ENCODE assay signal across 8 cellular contexts in genomic region chr7:21429021-21429420, GRCh38. TPM values are rescaled to one million over a fixed set of nuclear protein-coding genes. Genes with fewer than 3 reads are reported as not detected.
DNase-seq lines count a peak whose midpoint lies in the region; ATAC-seq, FAIRE-seq and TF ChIP-seq lines count a peak whose summit lies in the region.

No MANE protein-coding gene starts in this region.

- H3K79me2 ChIP-seq in trophoblast cell (ENCODE audit: control insufficient read depth, insufficient read depth, low read length, poor library complexity): peaks cover 3% of the 10 kb centered on the region

- H3K4me2 ChIP-seq in trophoblast cell (ENCODE audit: low read length): no peak overlapping the region

- no peaks in the 10 kb centered on the region for H3K27me3 ChIP-seq in iPS-15b (ENCODE audit: control insufficient read depth, insufficient read depth, low read length)
- no peaks in the 10 kb centered on the region for H3K27me3 ChIP-seq in subcutaneous abdominal adipose tissue (ENCODE audit: control insufficient read depth in 5 of 5, insufficient read depth in 4 of 5, low read length in 5 of 5)
- H3K27me3 ChIP-seq in trophoblast cell (ENCODE audit: insufficient read depth, low read length): no peaks in the 10 kb centered on the region

- H2BK12ac ChIP-seq in trophoblast cell (ENCODE audit: low read length): no peak overlapping the region

- no peak for TF ChIP-seq CTCF in activated B cell treated with CpG ODN at 0.5 μM for 24 hours (IDR thresholded peaks at IDR 0.05)

- peaks cover 21% of the 10 kb centered on the region for H3K4me1 ChIP-seq in iPS-15b (ENCODE audit: control insufficient read depth, insufficient read depth, low read length)
- peaks cover 3 to 24% (median 15%) of the 10 kb centered on the region in 5 donors for H3K4me1 ChIP-seq in subcutaneous abdominal adipose tissue (ENCODE audit: control insufficient read depth in 5 of 5, insufficient read depth in 5 of 5, low read length in 5 of 5)
- peaks cover 3 to 5% of the 10 kb centered on the region in 2 experiments for H3K4me1 ChIP-seq in trophoblast cell (ENCODE audit: control insufficient read depth in 1 of 2, insufficient read depth in 2 of 2, low read length in 2 of 2)

- peak overlapping the region; percentile 80 for H3K4me3 ChIP-seq in iPS-15b (ENCODE audit: low read depth, low read length)
- peak overlapping the region in 4 of 5 donors; percentile 70 to 87 (median 78) for H3K4me3 ChIP-seq in subcutaneous abdominal adipose tissue (ENCODE audit: low read depth in 1 of 5, low read length in 5 of 5)
- H3K4me3 ChIP-seq in trophoblast cell (ENCODE audit: low read depth, low read length): no peak overlapping the region

- POLR2A ChIA-PET in activated B cell treated with CpG ODN at 0.5 μM for 24 hours (lab: Charles Lee): interaction anchor here (1.4 kb wide), 1 partner anchor 76 kb away, joined by 3 read pairs; no protein-coding TSS in a partner anchor

- H2BK120ac ChIP-seq in trophoblast cell (ENCODE audit: insufficient read depth, low read length, poor library complexity): no peak overlapping the region

- peaks cover 62% of the 10 kb centered on the region for H3K4me1 Mint-ChIP-seq in activated T-cell treated with anti-CD3 and anti-CD28 coated beads, Interleukin-2, amount 50 U/mL, for 24 hours (ENCODE audit: low read depth)
- peaks cover 65% of the 10 kb centered on the region for H3K4me1 Mint-ChIP-seq in activated B cell treated with CpG ODN at 0.5 μM for 24 hours

- no peak overlapping the region for H2AK5ac ChIP-seq in trophoblast cell (ENCODE audit: low read length)

- no peak overlapping the region for H3K18ac ChIP-seq in trophoblast cell (ENCODE audit: low read length)

- no peak overlapping the region for H4K91ac ChIP-seq in trophoblast cell (ENCODE audit: low read depth, low read length)

- no CpG with 5 or more reads among the region's 3 CpGs for WGBS in trophoblast cell (ENCODE audit: extremely low coverage, insufficient coverage, insufficient read length)

- H4K8ac ChIP-seq in trophoblast cell (ENCODE audit: low read depth, low read length): no peak overlapping the region

- no peak for TF ChIP-seq POLR2A in GM12892 (IDR thresholded peaks at IDR 0.05; ENCODE audit: low read depth, low read length)

- CTCF ChIA-PET in activated B cell treated with CpG ODN at 0.5 μM for 24 hours (lab: Charles Lee): interaction anchor here (1.8 kb wide), 1 partner anchor 172 kb away, joined by 6 read pairs; no protein-coding TSS in a partner anchor

- no peaks in the 10 kb centered on the region for H3K9me3 Mint-ChIP-seq in activated T-cell treated with anti-CD3 and anti-CD28 coated beads, Interleukin-2, amount 50 U/mL, for 24 hours
- H3K9me3 Mint-ChIP-seq in activated B cell treated with CpG ODN at 0.5 μM for 24 hours: no peaks in the 10 kb centered on the region

- no peak overlapping the region for H3K23ac ChIP-seq in trophoblast cell (ENCODE audit: low read length)

- no peak for FAIRE-seq in GM12892 (lab: Jason Lieb, UNC)

- H3K4ac ChIP-seq in trophoblast cell (ENCODE audit: low read depth, low read length): no peak overlapping the region

- intact Hi-C loops in activated B cell treated with CpG ODN at 0.5 μM for 24 hours (cut with micrococcal nuclease): loop anchor here (5.0 kb wide), 6 partner anchors 573 to 1983 kb away; partner anchors contain the start of gene NUP42

- no peak overlapping the region for H3K27ac ChIP-seq in subcutaneous abdominal adipose tissue (ENCODE audit: low read depth, low read length)
- no peak overlapping the region for H3K27ac ChIP-seq in trophoblast cell (ENCODE audit: low read depth, low read length)

- H4K12ac ChIP-seq in trophoblast cell (ENCODE audit: low read depth, low read length): no peak overlapping the region

- H3K9me3 ChIP-seq in iPS-15b (ENCODE audit: control insufficient read depth, insufficient read depth, low read length) (no peaks in the 10 kb centered on the region), subcutaneous abdominal adipose tissue (ENCODE audit: control insufficient read depth in 5 of 5, low read length in 5 of 5) (no peaks in the 10 kb centered on the region), trophoblast cell (ENCODE audit: insufficient read depth, low read depth, low read length) (no peaks in the 10 kb centered on the region)

- H3K27me3 Mint-ChIP-seq in activated T-cell treated with anti-CD3 and anti-CD28 coated beads, Interleukin-2, amount 50 U/mL, for 24 hours: no peaks in the 10 kb centered on the region
- H3K27me3 Mint-ChIP-seq in activated B cell treated with CpG ODN at 0.5 μM for 24 hours: no peaks in the 10 kb centered on the region

- H3K27ac Mint-ChIP-seq in activated T-cell treated with anti-CD3 and anti-CD28 coated beads, Interleukin-2, amount 50 U/mL, for 24 hours: peak overlapping the region; percentile 93
- peak overlapping the region; percentile 13 for H3K27ac Mint-ChIP-seq in activated B cell treated with CpG ODN at 0.5 μM for 24 hours

- H2BK5ac ChIP-seq in trophoblast cell (ENCODE audit: low read depth, low read length, poor library complexity): no peak overlapping the region

- no peak for ATAC-seq in activated B cell treated with CpG ODN at 0.5 μM for 24 hours (ENCODE audit: low read depth)

- H3K14ac ChIP-seq in trophoblast cell (ENCODE audit: low read length): no peak overlapping the region

- peak overlapping the region; percentile 95 for H3K4me3 Mint-ChIP-seq in activated T-cell treated with anti-CD3 and anti-CD28 coated beads, Interleukin-2, amount 50 U/mL, for 24 hours
- H3K4me3 Mint-ChIP-seq in activated B cell treated with CpG ODN at 0.5 μM for 24 hours: peak overlapping the region; percentile 97

- no peak for DNase-seq in activated T-cell treated with anti-CD3 and anti-CD28 coated beads, Interleukin-2, amount 50 U/mL, for 24 hours
- DNase-seq in activated T-cell treated with anti-CD3 and anti-CD28 coated beads, Interleukin-2, amount 50 U/mL, for 48 hours: no peak
- no peak for DNase-seq in activated B cell treated with CpG ODN at 0.5 μM for 24 hours
- no peak for DNase-seq in trophoblast cell
- DNase-seq in NK-92 treated with Interleukin-12 subunit alpha and Interleukin-12 subunit beta, amount 100 ng/mL, for 24 hours (lab: John Stamatoyannopoulos, UW): no peak
- DNase-seq in GM12892 (ENCODE audit: insufficient read length): no peak

- H3K36me3 Mint-ChIP-seq in activated T-cell treated with anti-CD3 and anti-CD28 coated beads, Interleukin-2, amount 50 U/mL, for 24 hours (ENCODE audit: low read depth): peaks cover 46% of the 10 kb centered on the region
- H3K36me3 Mint-ChIP-seq in activated B cell treated with CpG ODN at 0.5 μM for 24 hours (ENCODE audit: low read depth): peaks cover 33% of the 10 kb centered on the region

- peaks cover 3% of the 10 kb centered on the region for H3K79me1 ChIP-seq in trophoblast cell (ENCODE audit: low read length)

- H2AFZ ChIP-seq in trophoblast cell (ENCODE audit: insufficient read depth, low read length, poor library complexity): no peak overlapping the region

- H3K9ac ChIP-seq in iPS-15b (ENCODE audit: low read depth, low read length) (peak overlapping the region; percentile 61), subcutaneous abdominal adipose tissue (ENCODE audit: low read length in 5 of 5) (peak overlapping the region in 3 of 5 donors; percentile 48 to 73 (median 70)), trophoblast cell (ENCODE audit: low read length) (no peak overlapping the region)

- H3K36me3 ChIP-seq in iPS-15b (ENCODE audit: control insufficient read depth, insufficient read depth, low read length): no peaks in the 10 kb centered on the region
- H3K36me3 ChIP-seq in subcutaneous abdominal adipose tissue (ENCODE audit: control insufficient read depth in 5 of 5, insufficient read depth in 5 of 5, low read length in 5 of 5): peaks cover 0 to 4% (median 0%) of the 10 kb centered on the region in 5 donors
- peaks cover 0 to 3% of the 10 kb centered on the region in 2 experiments for H3K36me3 ChIP-seq in trophoblast cell (ENCODE audit: control insufficient read depth in 1 of 2, insufficient read depth in 2 of 2, low read length in 2 of 2)

RNA-seq across cellular contexts. Expression of gene SP4, which starts 1.1 kb away (rescaled TPM):
- 23.6 and 28.7 TPM in 2 replicates for total RNA-seq in activated B cell treated with CpG ODN at 0.5 μM for 24 hours
- polyA plus RNA-seq in trophoblast cell (2013): 1.4 and 1.9 TPM in 2 replicates
- 6.4 TPM for polyA plus RNA-seq in GM12892 (2012; ENCODE audit: missing spikeins)
